Comparison of ENCODE assay signal across 18 cellular contexts in the genomic region with DNA sequence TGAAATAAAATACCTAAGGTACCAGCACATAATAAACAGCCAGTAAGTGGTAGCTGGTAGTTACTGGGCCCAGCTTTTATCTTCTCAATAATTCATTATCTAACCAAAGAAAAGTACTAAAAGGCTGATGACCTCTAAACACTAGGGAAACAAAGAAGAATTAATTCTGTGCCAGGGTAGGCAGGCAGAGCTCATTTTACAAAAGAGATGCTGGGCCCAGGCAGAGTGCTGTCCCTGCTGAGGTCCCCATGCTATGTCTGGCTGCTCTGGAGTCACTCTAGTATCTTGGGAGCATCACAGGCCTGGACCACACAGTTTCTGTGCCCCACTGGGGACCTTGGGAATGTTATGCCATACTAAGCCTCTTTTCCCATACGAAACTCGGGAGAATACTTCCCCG. TPM values are rescaled to one million over a fixed set of nuclear protein-coding genes. Genes with fewer than 3 reads are reported as not detected.
DNase-seq lines count a peak whose midpoint lies in the region; ATAC-seq and TF ChIP-seq lines count a peak whose summit lies in the region.
"Had no signal": no experiment of that assay in that cellular context is flagged by ENCODE, and none has a peak within 500 bp of the region (broad histone marks: within the 10 kb centered on the region; RNA-seq: fewer than 3 reads in every experiment).

No MANE protein-coding gene starts in this region.

- H4K20me1 ChIP-seq in PC-9 (ENCODE audit: insufficient read depth), result peaks cover 18% of the 10 kb centered on the region

- no TSS peak for BruUV-seq in PC-9 (replicated peaks; lab: Mats Ljungman, UMichigan)

- TF ChIP-seq POLR2A in esophagus muscularis mucosa (IDR thresholded peaks at IDR 0.05; ENCODE audit: low read depth) (no peak), thyroid gland (IDR thresholded peaks at IDR 0.05) (no peak), erythroblast (IDR thresholded peaks at IDR 0.05; ENCODE audit: low read length) (no peak)

- H3F3A ChIP-seq in PC-9 (ENCODE audit: insufficient read depth, low read depth), result peaks cover 15% of the 10 kb centered on the region; the same call in 1 of the 2 replicates

- POLR2A ChIA-PET in PC-9 (lab: Charles Lee; ENCODE audit: unreplicated experiment), result interaction anchor here (0.6 kb wide), 2 partner anchors 17 to 97 kb away, joined by 6 to 7 read pairs; no protein-coding TSS in a partner anchor

- H3K9me3 ChIP-seq in PC-9 (ENCODE audit: insufficient read depth, low read depth), result no peaks in the 10 kb centered on the region
- H3K9me3 ChIP-seq in esophagus muscularis mucosa, result no peaks in the 10 kb centered on the region
- H3K9me3 ChIP-seq in thyroid gland, result no peaks in the 10 kb centered on the region

- ATAC-seq in GM21825 (IDR thresholded peaks at IDR 0.05; ENCODE audit: unreplicated experiment), result no peak
- ATAC-seq: naive thymus-derived CD4-positive, alpha-beta T cell; stimulated activated memory B cell treated with anti-CD40 and anti-IgM and Interleukin-4, amounts not matched to agents 10 μg/mL and 1 μg/mL and 100 μg/mL, for 72 hours had no signal

- H3K4me3 ChIP-seq in PC-9 (no peak overlapping the region), esophagus muscularis mucosa (no peak overlapping the region), thyroid gland (replicated peaks in 1 of 3) (no peak overlapping the region)

- WGBS in esophagus muscularis mucosa, result 97% methylated on average over 3 of the region's 3 CpGs
- 93 to 96% methylated on average over 3 of the region's 3 CpGs for WGBS in thyroid gland, 2 donors

- H3K36me3 ChIP-seq in PC-9 (ENCODE audit: low read depth), result peaks cover 36% of the 10 kb centered on the region; the same call in 1 of the 2 replicates
- H3K36me3 ChIP-seq in esophagus muscularis mucosa, result peaks cover 16 to 68% (median 42%) of the 10 kb centered on the region in 4 donors
- peaks cover 8 to 9% of the 10 kb centered on the region in 2 donors for H3K36me3 ChIP-seq in thyroid gland

- no peaks in the 10 kb centered on the region for H3K9me2 ChIP-seq in PC-9 (ENCODE audit: insufficient read depth)

- peak overlapping the region; percentile 47 for H3K4me2 ChIP-seq in PC-9

- no peaks in the 10 kb centered on the region for H3K27me3 ChIP-seq in PC-9 (ENCODE audit: insufficient read depth, low read depth)
- H3K27me3 ChIP-seq in esophagus muscularis mucosa, result no peaks in the 10 kb centered on the region
- H3K27me3 ChIP-seq in thyroid gland, result no peaks in the 10 kb centered on the region

- H2AFZ ChIP-seq in PC-9, result no peak overlapping the region

- DNase-seq in PC-9 (no peak), esophagus muscularis mucosa (ENCODE audit: extremely low spot score) (no peak), midbrain (lab: John Stamatoyannopoulos, UW) (peak; percentile 58), thyroid gland (no peak), erythroblast (lab: John Stamatoyannopoulos, UW) (no peak), SW480 (ENCODE audit: low spot score) (no peak)
- no peak for DNase-seq in stimulated activated CD4-positive, alpha-beta T cell treated with anti-CD3 and anti-CD28 coated beads, Interleukin-4, amount 100 ng/mL, for 24 hours
- DNase-seq: AML-193; glutamatergic neuron; HFFc6; Kasumi-1; naive thymus-derived CD4-positive, alpha-beta T cell; NCI-H1417 treated with DMSO at 0.1 percent for 48 hours; NCI-H446; WERI-Rb-1 had no signal

- H3K4me1 ChIP-seq in PC-9 (replicated peaks; ENCODE audit: insufficient read depth) (peaks cover 28% of the 10 kb centered on the region), esophagus muscularis mucosa (peaks cover 28 to 42% (median 34%) of the 10 kb centered on the region in 4 donors), thyroid gland (peaks cover 25 to 35% of the 10 kb centered on the region in 2 donors)

- CTCF ChIA-PET in PC-9 (lab: Charles Lee), result interaction anchor here (0.6 kb wide), 1 partner anchor 18 kb away, joined by 4 read pairs; a partner anchor contains a TSS

- TF ChIP-seq EP300 in esophagus muscularis mucosa (IDR thresholded peaks at IDR 0.05), result no peak

- H3K79me2 ChIP-seq in PC-9 (ENCODE audit: low read depth), result peaks cover 51% of the 10 kb centered on the region

- H3K27ac ChIP-seq in PC-9 (peak overlapping the region; percentile 27), esophagus muscularis mucosa (replicated peaks in 1 of 4) (peak overlapping the region; percentile 22 to 57 (median 50)), thyroid gland (peak overlapping the region; percentile 90 to 95 (median 92))
- H3K27ac ChIP-seq: HL-60, WERI-Rb-1 had no signal

- intact Hi-C loops in PC-9 (cut with micrococcal nuclease; ENCODE audit: unreplicated experiment), result loop anchor here (1.0 kb wide), 1 partner anchor 10 kb away; no protein-coding TSS in a partner anchor
- intact Hi-C loops in esophagus muscularis mucosa (cut with DNase I), result no loop called here
- intact Hi-C loops in thyroid gland (cut with DNase I), result no loop called here

- no peak for TF ChIP-seq CTCF in PC-9 (conservative IDR thresholded peaks at IDR 0.05)
- TF ChIP-seq CTCF in esophagus muscularis mucosa (IDR thresholded peaks at IDR 0.05), result no peak
- no peak for TF ChIP-seq CTCF in thyroid gland (IDR thresholded peaks at IDR 0.05)

RNA-seq across cellular contexts. Expression of a gene that starts 18.2 kb away (rescaled TPM):
- total RNA-seq in PC-9 (2021), result 20.8 and 26.5 TPM in 2 replicates
- total RNA-seq in esophagus muscularis mucosa, result 10 to 100 TPM; 12.6 to 19.1 (median 17.9) TPM
- total RNA-seq in thyroid gland, result 10 to 100 TPM; 28.6 to 46.9 (median 38.0) TPM

RNA-seq across cellular contexts. Expression of a gene that starts 41.9 kb away (rescaled TPM):
- total RNA-seq in PC-9 (2021) (22.3 and 29.0 TPM in 2 replicates), esophagus muscularis mucosa (10 to 100 TPM; 13.6 to 16.4 (median 14.6) TPM), thyroid gland (10 to 100 TPM; 29.7 to 49.2 (median 39.8) TPM)

Comparison
In these comparisons a context has a peak if more than half of its experiments do, and no peak if none do; other contexts are left out.
1. H3K27ac ChIP-seq: peak in every context shown above with its lines; median percentile 92 in thyroid gland; 50 in esophagus muscularis mucosa; 27 in PC-9.